In the genomic region with DNA sequence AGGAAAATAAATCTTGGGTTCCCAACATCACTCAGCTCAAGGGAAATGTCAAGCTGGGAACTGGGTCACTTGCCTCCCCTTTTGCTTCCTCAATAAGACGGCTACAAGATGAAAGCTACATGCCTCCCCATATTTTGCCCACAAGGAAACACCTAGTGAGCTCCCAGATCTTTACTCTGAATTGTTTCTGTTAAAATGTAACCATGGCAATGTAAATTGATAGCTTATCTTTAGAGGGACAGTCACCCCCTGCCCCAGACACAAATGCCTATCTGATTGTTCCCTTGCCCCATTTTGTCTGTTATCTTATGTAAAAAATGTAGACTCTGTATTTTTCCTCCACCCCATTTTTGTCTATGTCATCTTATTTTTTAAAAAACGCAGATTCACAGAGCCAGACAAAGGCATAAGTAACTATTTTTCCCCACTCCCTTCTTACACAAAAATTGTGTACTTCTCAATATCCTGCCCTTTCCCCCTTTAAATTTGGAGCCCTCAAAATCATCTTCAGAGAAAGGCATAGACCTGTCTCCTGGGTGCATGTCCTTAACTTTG, we compare ENCODE assay signal across 19 cellular contexts.
DNase-seq lines count a peak whose midpoint lies in the region; ATAC-seq, FAIRE-seq and TF ChIP-seq lines count a peak whose summit lies in the region.
"Had no signal": no experiment of that assay in that cellular context is flagged by ENCODE, and none has a peak within 500 bp of the region (broad histone marks: within the 10 kb centered on the region; RNA-seq: fewer than 3 reads in every experiment).

No MANE protein-coding gene starts in this region.

- no peak for TF ChIP-seq RAD21 in K562 (CRISPR knock-in tag; conservative IDR thresholded peaks at IDR 0.05 in 1 of 2, IDR thresholded peaks at IDR 0.05 in 1 of 2)

- H3K9ac ChIP-seq in HUES48 (ENCODE audit: low read depth, low read length) (no peak overlapping the region), K562 (ENCODE audit: insufficient read depth in 1 of 2, low read depth in 2 of 2, low read length in 2 of 2) (no peak overlapping the region), mesendoderm (ENCODE audit: low read length) (no peak overlapping the region)

- H3K23ac ChIP-seq in mesendoderm (ENCODE audit: low read length), result no peak overlapping the region

- peaks cover 13% of the 10 kb centered on the region for H3K4me1 Mint-ChIP-seq in Caco-2 (ENCODE audit: low read depth, unreplicated experiment)
- H3K4me1 Mint-ChIP-seq in activated T-helper 17 cell treated with anti-CD3 and anti-CD28 coated beads, Interleukin-2, amount 50 U/mL, for 72 hours, result no peaks in the 10 kb centered on the region
- H3K4me1 Mint-ChIP-seq: CD4-positive, CD25-positive, alpha-beta regulatory T cell; CD8-positive, alpha-beta memory T cell had no signal

- H2AFZ ChIP-seq in K562 (ENCODE audit: low read depth, low read length), result no peak overlapping the region

- no peak overlapping the region for H4K5ac ChIP-seq in mesendoderm (ENCODE audit: low read length)

- no TSS peak for BruUV-seq in Caco-2 (replicated peaks; lab: Mats Ljungman, UMichigan)
- no TSS peak for BruUV-seq in K562 (replicated peaks; lab: Mats Ljungman, UMichigan)

- H3K9me3 ChIP-seq in Caco-2, result no peaks in the 10 kb centered on the region; the same call in 1 of the 2 replicates
- H3K9me3 ChIP-seq in HUES48 (ENCODE audit: control insufficient read depth, insufficient read depth, low read length), result 0 out of 2 replicates have a peak, but pooled peaks cover 2% of the 10 kb centered on the region
- H3K9me3 ChIP-seq in K562 (replicated peaks; ENCODE audit: control insufficient read depth, insufficient read depth, low read depth, low read length), result no peaks in the 10 kb centered on the region
- H3K9me3 ChIP-seq: BE2C had no signal

- H3K56ac ChIP-seq in mesendoderm (ENCODE audit: low read length), result peak overlapping the region; percentile 58

- H3K4me1 ChIP-seq in Caco-2, result peaks cover 28% of the 10 kb centered on the region
- H3K4me1 ChIP-seq in HUES48 (ENCODE audit: control insufficient read depth, insufficient read depth, low read length), result peaks cover 28% of the 10 kb centered on the region
- H3K4me1 ChIP-seq in K562 (replicated peaks in 1 of 2; ENCODE audit: control insufficient read depth in 2 of 2, insufficient read depth in 2 of 2, low read length in 2 of 2), result no peaks in the 10 kb centered on the region
- peaks cover 12% of the 10 kb centered on the region for H3K4me1 ChIP-seq in mesendoderm (ENCODE audit: control insufficient read depth, low read depth, low read length)
- H3K4me1 ChIP-seq: BE2C had no signal

- no peaks in the 10 kb centered on the region for H3K79me1 ChIP-seq in mesendoderm (ENCODE audit: low read length)

- peaks cover 7% of the 10 kb centered on the region for H3K9me3 Mint-ChIP-seq in Caco-2 (ENCODE audit: unreplicated experiment)
- peaks cover 4% of the 10 kb centered on the region for H3K9me3 Mint-ChIP-seq in activated T-helper 17 cell treated with anti-CD3 and anti-CD28 coated beads, Interleukin-2, amount 50 U/mL, for 72 hours

- H3K18ac ChIP-seq in mesendoderm (ENCODE audit: low read length), result peak overlapping the region; percentile 57

- no peak overlapping the region for H3K4ac ChIP-seq in mesendoderm (ENCODE audit: low read depth, low read length)

- H2BK5ac ChIP-seq in mesendoderm (ENCODE audit: low read length), result peak overlapping the region; percentile 83

- TF ChIP-seq POLR2A in K562 (conservative IDR thresholded peaks at IDR 0.05), result no peak

- H3K4me2 ChIP-seq in K562 (ENCODE audit: insufficient read depth, low read length) (no peak overlapping the region), mesendoderm (ENCODE audit: low read length) (no peak overlapping the region)

- H4K8ac ChIP-seq in mesendoderm (ENCODE audit: low read depth, low read length), result no peak overlapping the region

- no peak overlapping the region for H2AK5ac ChIP-seq in mesendoderm (ENCODE audit: low read length)

- no peaks in the 10 kb centered on the region for H3K27me3 ChIP-seq in Caco-2 (replicated peaks; ENCODE audit: control insufficient read depth, insufficient read depth, low read length)
- no peaks in the 10 kb centered on the region for H3K27me3 ChIP-seq in HUES48 (ENCODE audit: control insufficient read depth, insufficient read depth, low read length)
- peaks cover 0 to 3% of the 10 kb centered on the region in 2 experiments; a peak in 2 of 5 replicates for H3K27me3 ChIP-seq in K562 (ENCODE audit: control insufficient read depth in 2 of 2, insufficient read depth in 2 of 2, low read length in 2 of 2)
- no peaks in the 10 kb centered on the region for H3K27me3 ChIP-seq in mesendoderm (ENCODE audit: insufficient read depth, low read length, poor library complexity)
- H3K27me3 ChIP-seq: BE2C had no signal

- H3K27ac ChIP-seq in HUES48 (ENCODE audit: low read depth, low read length) (peak overlapping the region; percentile 44), K562 (ENCODE audit: extremely low read depth, low read depth, low read length) (no peak overlapping the region), mesendoderm (ENCODE audit: low read depth, low read length) (no peak overlapping the region)
- H3K27ac ChIP-seq: HL-60 had no signal

- H3K36me3 ChIP-seq in Caco-2 (ENCODE audit: control insufficient read depth, insufficient read depth, low read length), result no peaks in the 10 kb centered on the region
- H3K36me3 ChIP-seq in HUES48 (ENCODE audit: control insufficient read depth, insufficient read depth, low read length), result no peaks in the 10 kb centered on the region
- no peaks in the 10 kb centered on the region for H3K36me3 ChIP-seq in K562 (ENCODE audit: control insufficient read depth, insufficient read depth, low read length)
- no peaks in the 10 kb centered on the region for H3K36me3 ChIP-seq in mesendoderm (ENCODE audit: control insufficient read depth, insufficient read depth, low read length)
- H3K36me3 ChIP-seq: BE2C had no signal

- H3K4me3 ChIP-seq in Caco-2 (ENCODE audit: low read depth, low read length) (no peak overlapping the region), HUES48 (ENCODE audit: low read depth, low read length) (no peak overlapping the region), K562 (no peak overlapping the region), mesendoderm (ENCODE audit: low read length) (no peak overlapping the region)

- TF ChIP-seq CTCF in Caco-2 (IDR thresholded peaks at IDR 0.05; ENCODE audit: insufficient read depth in 1 of 2, low read depth in 1 of 2, low read length in 1 of 2, severe bottlenecking in 1 of 2, unreplicated experiment in 1 of 2) (no peak), K562 (IDR thresholded peaks at IDR 0.05 in 2 of 3, conservative IDR thresholded peaks at IDR 0.05 in 1 of 3; ENCODE audit: insufficient read depth in 2 of 3, low read depth in 1 of 3, low read length in 3 of 3) (no peak)

- no peak for FAIRE-seq in K562 (lab: Jason Lieb, UNC)
- FAIRE-seq: D721Med, G401.6, GM12891, GM19239 had no signal

- H4K20me1 ChIP-seq in K562 (replicated peaks; ENCODE audit: control insufficient read depth, insufficient read depth, low read length), result no peaks in the 10 kb centered on the region

- no peak for TF ChIP-seq EP300 in K562 (IDR thresholded peaks at IDR 0.05; ENCODE audit: low read length)

- H2BK120ac ChIP-seq in mesendoderm (ENCODE audit: low read depth, low read length), result no peak overlapping the region

- intact Hi-C loops in Caco-2 (cut with micrococcal nuclease; ENCODE audit: unreplicated experiment), result no loop called here
- intact Hi-C loops in K562 (cut with micrococcal nuclease), result no loop called here

- 0% methylated on average over 2 of the region's 2 CpGs for WGBS in K562 (ENCODE audit: insufficient coverage, low coverage, missing lambda C conversion rate)
- WGBS in mesendoderm (ENCODE audit: extremely low coverage, insufficient coverage, low lambda C conversion rate), result no CpG with 5 or more reads among the region's 2 CpGs

- in situ Hi-C loops in K562 (cut with MboI), result no loop called here

- ATAC-seq in K562 (no peak), GM19395 (IDR thresholded peaks at IDR 0.05; ENCODE audit: unreplicated experiment) (no peak)
- no peak for ATAC-seq in activated T-helper 17 cell treated with anti-CD3 and anti-CD28 coated beads, Interleukin-2, amount 50 U/mL, for 72 hours (replicated peaks)

- H3K27me3 Mint-ChIP-seq in Caco-2 (ENCODE audit: insufficient read depth, unreplicated experiment), result no peaks in the 10 kb centered on the region
- H3K27me3 Mint-ChIP-seq in activated T-helper 17 cell treated with anti-CD3 and anti-CD28 coated beads, Interleukin-2, amount 50 U/mL, for 72 hours, result peaks cover 4% of the 10 kb centered on the region
- H3K27me3 Mint-ChIP-seq: CD4-positive, CD25-positive, alpha-beta regulatory T cell; CD8-positive, alpha-beta memory T cell had no signal

- peak in 1 of 2 experiments; percentile 35 for DNase-seq in Caco-2
- no peak for DNase-seq in K562 (ENCODE audit: extremely low read depth in 1 of 4, low spot score in 3 of 4)
- DNase-seq in mesendoderm, result peak; percentile 74
- no peak for DNase-seq in germinal center (ENCODE audit: low spot score)
- DNase-seq: ACHN; BE2C; C1 segment of cervical spinal cord; CD4-positive, CD25-positive, alpha-beta regulatory T cell; CD8-positive, alpha-beta memory T cell; COR-L47; HCEC 1CT had no signal

- POLR2A ChIA-PET in Caco-2 (lab: Charles Lee), result no interaction called here
- POLR2A ChIA-PET in K562 (lab: Yijun Ruan, JAX), result interaction anchor here (0.6 to 0.8 kb wide), 2 partner anchors 8 to 16 kb away, joined by 3 to 5 read pairs; no protein-coding TSS in a partner anchor

- H3K9me1 ChIP-seq in K562 (ENCODE audit: control insufficient read depth, insufficient read depth, low read length), result peaks cover 2% of the 10 kb centered on the region

- H3K4me3 Mint-ChIP-seq in Caco-2 (ENCODE audit: unreplicated experiment), result no peak overlapping the region
- H3K4me3 Mint-ChIP-seq in activated T-helper 17 cell treated with anti-CD3 and anti-CD28 coated beads, Interleukin-2, amount 50 U/mL, for 72 hours, result no peak overlapping the region
- H3K4me3 Mint-ChIP-seq: CD4-positive, CD25-positive, alpha-beta regulatory T cell; CD8-positive, alpha-beta memory T cell had no signal

- H3K27ac Mint-ChIP-seq in Caco-2 (ENCODE audit: unreplicated experiment), result peak overlapping the region; percentile 36
- H3K27ac Mint-ChIP-seq in activated T-helper 17 cell treated with anti-CD3 and anti-CD28 coated beads, Interleukin-2, amount 50 U/mL, for 72 hours, result no peak overlapping the region
- H3K27ac Mint-ChIP-seq: CD4-positive, CD25-positive, alpha-beta regulatory T cell; CD8-positive, alpha-beta memory T cell had no signal

- H2BK15ac ChIP-seq in mesendoderm (replicated peaks; ENCODE audit: low read depth), result no peak overlapping the region

- H3K36me3 Mint-ChIP-seq in Caco-2 (ENCODE audit: insufficient read depth, unreplicated experiment), result no peaks in the 10 kb centered on the region
- H3K36me3 Mint-ChIP-seq in activated T-helper 17 cell treated with anti-CD3 and anti-CD28 coated beads, Interleukin-2, amount 50 U/mL, for 72 hours (ENCODE audit: low read depth), result no peaks in the 10 kb centered on the region
- H3K36me3 Mint-ChIP-seq: CD4-positive, CD25-positive, alpha-beta regulatory T cell; CD8-positive, alpha-beta memory T cell had no signal

- CTCF ChIA-PET in Caco-2 (lab: Charles Lee) (interaction anchor here (0.6 to 0.7 kb wide), 2 partner anchors 253 to 737 kb away, joined by 3 to 4 read pairs; no protein-coding TSS in a partner anchor), K562 (lab: Yijun Ruan, JAX; ENCODE audit: low intra/inter-chr PET ratio) (no interaction called here)

- no peaks in the 10 kb centered on the region for H3K79me2 ChIP-seq in K562 (ENCODE audit: control insufficient read depth, insufficient read depth, low read length)
- H3K79me2 ChIP-seq in mesendoderm (ENCODE audit: control insufficient read depth, insufficient read depth, low read length), result no peaks in the 10 kb centered on the region
